ENCODE assay signal across 1 cellular context in genomic region chr11:9347100-9347499, GRCh38.
TF ChIP-seq lines count a peak whose summit lies in the region.

No MANE protein-coding gene starts in this region.

TF ChIP-seq in K562, 482 proteins besides CTCF, POLR2A, EP300 and RAD21 (continued from another document):
- TF ChIP-seq TSHZ1 (CRISPR knock-in tag; IDR thresholded peaks at IDR 0.05) = no peak
- no peak for TF ChIP-seq ZNF655 (CRISPR knock-in tag; IDR thresholded peaks at IDR 0.05)
- no peak for TF ChIP-seq XRCC5 (IDR thresholded peaks at IDR 0.05; ENCODE audit: low read depth, low read length)
- no peak for TF ChIP-seq YBX1 (IDR thresholded peaks at IDR 0.05)
- TF ChIP-seq, protein P1, sequence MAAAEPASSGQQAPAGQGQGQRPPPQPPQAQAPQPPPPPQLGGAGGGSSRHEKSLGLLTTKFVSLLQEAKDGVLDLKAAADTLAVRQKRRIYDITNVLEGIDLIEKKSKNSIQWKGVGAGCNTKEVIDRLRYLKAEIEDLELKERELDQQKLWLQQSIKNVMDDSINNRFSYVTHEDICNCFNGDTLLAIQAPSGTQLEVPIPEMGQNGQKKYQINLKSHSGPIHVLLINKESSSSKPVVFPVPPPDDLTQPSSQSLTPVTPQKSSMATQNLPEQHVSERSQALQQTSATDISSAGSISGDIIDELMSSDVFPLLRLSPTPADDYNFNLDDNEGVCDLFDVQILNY (CRISPR knock-in tag; IDR thresholded peaks at IDR 0.05) = no peak
- no peak for TF ChIP-seq NR2C1 (IDR thresholded peaks at IDR 0.05)
- TF ChIP-seq NR2C1 (tag; IDR thresholded peaks at IDR 0.05) = no peak
- no peak for TF ChIP-seq ETV5 (CRISPR knock-in tag; IDR thresholded peaks at IDR 0.05; ENCODE audit: low read depth)
- no peak for TF ChIP-seq SAFB2 (IDR thresholded peaks at IDR 0.05; ENCODE audit: borderline replicate concordance, low read depth, low read length, severe bottlenecking)
- no peak for TF ChIP-seq NR4A1 (CRISPR knock-in tag; IDR thresholded peaks at IDR 0.05)
- TF ChIP-seq NR4A1 (tag; IDR thresholded peaks at IDR 0.05) = no peak
